ENCODE assay signal across 8 cellular contexts in the genomic region with DNA sequence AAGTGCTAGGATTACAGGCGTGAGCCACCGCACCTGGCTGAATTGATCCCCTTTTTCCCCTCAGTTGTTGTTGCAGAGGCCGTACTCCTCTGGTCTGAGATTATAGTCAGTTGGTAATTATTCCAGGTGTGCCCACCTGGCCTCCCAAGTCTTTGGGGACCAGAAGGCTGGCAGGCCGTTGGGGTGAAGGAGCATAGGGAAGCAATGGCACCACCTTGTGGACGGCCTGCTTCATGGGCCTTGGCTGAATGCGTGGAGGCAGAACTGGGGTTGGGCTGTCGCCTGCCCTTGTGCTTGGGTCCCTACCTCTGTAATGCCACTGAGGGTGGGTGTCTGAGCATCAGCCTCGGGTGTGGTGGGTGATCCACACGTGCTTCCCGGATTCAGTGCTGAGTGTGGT.
DNase-seq lines count a peak whose midpoint lies in the region; ATAC-seq lines count a peak whose summit lies in the region.

No MANE protein-coding gene starts in this region.

- ATAC-seq in HG03442 (IDR thresholded peaks at IDR 0.05; ENCODE audit: unreplicated experiment) = no peak

- DNase-seq in activated gamma-delta T cell treated with Interleukin-2 at 50 U/mL for 16 hours (peak; percentile 60), activated gamma-delta T cell (lab: John Stamatoyannopoulos, UW) (no peak), LHCN-M2 (ENCODE audit: low read depth) (peak; percentile 25), T-helper 9 cell (peak; percentile 61), astrocyte of the hippocampus (ENCODE audit: low read depth, low spot score) (peak; percentile 78), iPS-NIHi11 (ENCODE audit: low spot score) (peak; percentile 93)
- DNase-seq in stimulated activated CD4-positive, alpha-beta T cell treated with anti-CD3 and anti-CD28 coated beads, Interleukin-2, amount 100 ng/mL, for 48 hours = peak; percentile 61 to 67
